ENCODE assay signal across 2 cellular contexts in the genomic region with DNA sequence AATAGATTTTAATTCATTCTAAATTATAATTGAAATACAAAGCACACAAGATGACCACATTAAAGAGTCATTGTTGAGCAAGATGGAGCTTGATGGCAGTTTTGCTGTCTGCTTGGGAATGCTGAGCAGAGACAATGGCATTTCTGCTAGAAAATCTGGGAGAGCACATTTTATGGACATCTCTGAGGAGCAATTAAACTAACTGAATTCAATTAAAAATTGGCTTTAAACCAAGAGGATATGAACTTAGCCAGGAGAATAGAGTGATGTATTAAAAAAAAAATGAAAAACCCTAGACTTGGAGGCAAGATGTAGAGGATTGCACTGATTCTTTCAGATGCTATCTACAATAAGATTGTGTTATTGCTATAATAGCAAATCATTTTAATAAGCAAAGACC.
TF ChIP-seq lines count a peak whose summit lies in the region.

No MANE protein-coding gene starts in this region.

TF ChIP-seq in SK-N-SH treated with all-trans-retinoic acid at 6 μM for 48 hours, 23 proteins besides CTCF, POLR2A, EP300 and RAD21 (continued from another document):
- TF ChIP-seq SNAI2 (CRISPR knock-in tag; IDR thresholded peaks at IDR 0.05) (0 out of 2 replicates have a peak, but pooled peaks have one; percentile 18), ZFP30 (CRISPR knock-in tag; IDR thresholded peaks at IDR 0.05) (no peak), PPARA (CRISPR knock-in tag; IDR thresholded peaks at IDR 0.05; ENCODE audit: borderline replicate concordance) (no peak), OSR1 (CRISPR knock-in tag; IDR thresholded peaks at IDR 0.05) (no peak)
- TF ChIP-seq, protein P1, sequence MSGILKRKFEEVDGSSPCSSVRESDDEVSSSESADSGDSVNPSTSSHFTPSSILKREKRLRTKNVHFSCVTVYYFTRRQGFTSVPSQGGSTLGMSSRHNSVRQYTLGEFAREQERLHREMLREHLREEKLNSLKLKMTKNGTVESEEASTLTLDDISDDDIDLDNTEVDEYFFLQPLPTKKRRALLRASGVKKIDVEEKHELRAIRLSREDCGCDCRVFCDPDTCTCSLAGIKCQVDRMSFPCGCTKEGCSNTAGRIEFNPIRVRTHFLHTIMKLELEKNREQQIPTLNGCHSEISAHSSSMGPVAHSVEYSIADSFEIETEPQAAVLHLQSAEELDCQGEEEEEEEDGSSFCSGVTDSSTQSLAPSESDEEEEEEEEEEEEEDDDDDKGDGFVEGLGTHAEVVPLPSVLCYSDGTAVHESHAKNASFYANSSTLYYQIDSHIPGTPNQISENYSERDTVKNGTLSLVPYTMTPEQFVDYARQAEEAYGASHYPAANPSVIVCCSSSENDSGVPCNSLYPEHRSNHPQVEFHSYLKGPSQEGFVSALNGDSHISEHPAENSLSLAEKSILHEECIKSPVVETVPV (CRISPR knock-in tag; IDR thresholded peaks at IDR 0.05) = no peak

TF ChIP-seq in SK-N-SH, 30 proteins besides CTCF, POLR2A, EP300 and RAD21 (continued from another document):
- TF ChIP-seq, protein P2, sequence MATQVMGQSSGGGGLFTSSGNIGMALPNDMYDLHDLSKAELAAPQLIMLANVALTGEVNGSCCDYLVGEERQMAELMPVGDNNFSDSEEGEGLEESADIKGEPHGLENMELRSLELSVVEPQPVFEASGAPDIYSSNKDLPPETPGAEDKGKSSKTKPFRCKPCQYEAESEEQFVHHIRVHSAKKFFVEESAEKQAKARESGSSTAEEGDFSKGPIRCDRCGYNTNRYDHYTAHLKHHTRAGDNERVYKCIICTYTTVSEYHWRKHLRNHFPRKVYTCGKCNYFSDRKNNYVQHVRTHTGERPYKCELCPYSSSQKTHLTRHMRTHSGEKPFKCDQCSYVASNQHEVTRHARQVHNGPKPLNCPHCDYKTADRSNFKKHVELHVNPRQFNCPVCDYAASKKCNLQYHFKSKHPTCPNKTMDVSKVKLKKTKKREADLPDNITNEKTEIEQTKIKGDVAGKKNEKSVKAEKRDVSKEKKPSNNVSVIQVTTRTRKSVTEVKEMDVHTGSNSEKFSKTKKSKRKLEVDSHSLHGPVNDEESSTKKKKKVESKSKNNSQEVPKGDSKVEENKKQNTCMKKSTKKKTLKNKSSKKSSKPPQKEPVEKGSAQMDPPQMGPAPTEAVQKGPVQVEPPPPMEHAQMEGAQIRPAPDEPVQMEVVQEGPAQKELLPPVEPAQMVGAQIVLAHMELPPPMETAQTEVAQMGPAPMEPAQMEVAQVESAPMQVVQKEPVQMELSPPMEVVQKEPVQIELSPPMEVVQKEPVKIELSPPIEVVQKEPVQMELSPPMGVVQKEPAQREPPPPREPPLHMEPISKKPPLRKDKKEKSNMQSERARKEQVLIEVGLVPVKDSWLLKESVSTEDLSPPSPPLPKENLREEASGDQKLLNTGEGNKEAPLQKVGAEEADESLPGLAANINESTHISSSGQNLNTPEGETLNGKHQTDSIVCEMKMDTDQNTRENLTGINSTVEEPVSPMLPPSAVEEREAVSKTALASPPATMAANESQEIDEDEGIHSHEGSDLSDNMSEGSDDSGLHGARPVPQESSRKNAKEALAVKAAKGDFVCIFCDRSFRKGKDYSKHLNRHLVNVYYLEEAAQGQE (IDR thresholded peaks at IDR 0.05; ENCODE audit: low read depth, low read length) = no peak
